24 cellular contexts compared by ENCODE assay signal in the genomic region with DNA sequence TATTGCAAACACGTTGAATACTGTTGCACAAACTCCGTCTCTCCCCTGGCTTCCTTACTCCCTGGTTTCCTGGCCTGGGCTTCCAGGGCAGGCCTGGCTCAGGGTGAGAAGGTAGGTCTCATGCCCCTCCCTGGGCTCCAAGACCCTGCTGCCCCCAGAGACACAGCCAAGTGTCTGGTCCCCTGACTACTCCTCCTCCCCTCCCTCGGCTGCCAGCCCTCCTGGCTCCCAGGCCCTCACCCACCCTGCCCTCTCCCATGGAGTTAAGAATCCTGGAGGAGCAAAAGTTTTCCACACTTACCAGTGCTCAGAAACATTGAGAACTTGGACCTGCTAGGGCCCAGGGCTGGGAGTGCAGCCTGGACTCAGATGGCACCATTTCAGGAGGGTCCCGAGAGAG.
"Had no signal": no experiment of that assay in that cellular context is flagged by ENCODE, and none has a peak within 500 bp of the region (broad histone marks: within the 10 kb centered on the region; RNA-seq: fewer than 3 reads in every experiment).

No MANE protein-coding gene starts in this region.

- H3K27me3 ChIP-seq: neutrophil, ovary, suprapubic skin, transverse colon, upper lobe of right lung, vagina had no signal

- H3K4me1 Mint-ChIP-seq: mesothelial cell of epicardium, neural crest cell had no signal

- H3K4me3 Mint-ChIP-seq: mesothelial cell of epicardium; naive B cell; natural killer cell treated with Interleukin-12 subunit alpha and Interleukin-12 subunit beta and Interleukin-15 and Interleukin-18, amount 100 ng/mL, for 72 hours; neural crest cell; stimulated activated naive CD8-positive, alpha-beta T cell treated with anti-CD3 and anti-CD28 coated beads, Interleukin-15, amount 100 ng/mL, for 72 hours had no signal

- ATAC-seq: left ventricle myocardium superior; mucosa of descending colon; natural killer cell treated with Interleukin-12 subunit alpha and Interleukin-12 subunit beta and Interleukin-15 and Interleukin-18, amount 100 ng/mL, for 72 hours; psoas muscle; right cardiac atrium; stimulated activated naive CD8-positive, alpha-beta T cell treated with anti-CD3 and anti-CD28 coated beads, Interleukin-15, amount 100 ng/mL, for 72 hours; upper lobe of right lung had no signal

- H3K4me3 ChIP-seq: lung, mucosa of descending colon, ovary, psoas muscle, skin epidermis, suprapubic skin, transverse colon, upper lobe of right lung, vagina had no signal

- H3K9me3 ChIP-seq: mucosa of descending colon, neutrophil, ovary, psoas muscle, suprapubic skin, transverse colon, upper lobe of right lung, vagina had no signal

- H3K27ac ChIP-seq: neutrophil, ovary, psoas muscle, skin epidermis, suprapubic skin, transverse colon, upper lobe of right lung, vagina had no signal

- H3K4me1 ChIP-seq: psoas muscle, upper lobe of right lung had no signal

- H3K36me3 ChIP-seq: ovary, transverse colon, upper lobe of right lung, vagina had no signal

- DNase-seq: dermis blood vessel endothelial cell; effector memory CD4-positive, alpha-beta T cell; left ventricle myocardium superior; mesenchymal stem cell; mucosa of descending colon; naive B cell; ovary; posterior cingulate gyrus; psoas muscle; right cardiac atrium; stimulated activated CD4-positive, alpha-beta T cell treated with anti-CD3 and anti-CD28 coated beads, Interleukin-15, amount 100 ng/mL, for 24 hours; stimulated activated CD4-positive, alpha-beta T cell treated with anti-CD3 and anti-CD28 coated beads, Interleukin-2, amount 100 ng/mL, for 48 hours; stimulated activated naive CD4-positive, alpha-beta T cell; stimulated activated naive CD8-positive, alpha-beta T cell treated with anti-CD3 and anti-CD28 coated beads, Interleukin-15, amount 100 ng/mL, for 72 hours; transverse colon; upper lobe of right lung had no signal

- H3K27ac Mint-ChIP-seq: mesothelial cell of epicardium; natural killer cell treated with Interleukin-12 subunit alpha and Interleukin-12 subunit beta and Interleukin-15 and Interleukin-18, amount 100 ng/mL, for 72 hours; stimulated activated naive CD8-positive, alpha-beta T cell treated with anti-CD3 and anti-CD28 coated beads, Interleukin-15, amount 100 ng/mL, for 72 hours had no signal

- H3K9me3 Mint-ChIP-seq: neural crest cell had no signal

- H3K27me3 Mint-ChIP-seq: naive B cell; natural killer cell treated with Interleukin-12 subunit alpha and Interleukin-12 subunit beta and Interleukin-15 and Interleukin-18, amount 100 ng/mL, for 72 hours; stimulated activated naive CD8-positive, alpha-beta T cell treated with anti-CD3 and anti-CD28 coated beads, Interleukin-15, amount 100 ng/mL, for 72 hours had no signal
